Comparison of ENCODE assay signal across 8 cellular contexts in the genomic region with DNA sequence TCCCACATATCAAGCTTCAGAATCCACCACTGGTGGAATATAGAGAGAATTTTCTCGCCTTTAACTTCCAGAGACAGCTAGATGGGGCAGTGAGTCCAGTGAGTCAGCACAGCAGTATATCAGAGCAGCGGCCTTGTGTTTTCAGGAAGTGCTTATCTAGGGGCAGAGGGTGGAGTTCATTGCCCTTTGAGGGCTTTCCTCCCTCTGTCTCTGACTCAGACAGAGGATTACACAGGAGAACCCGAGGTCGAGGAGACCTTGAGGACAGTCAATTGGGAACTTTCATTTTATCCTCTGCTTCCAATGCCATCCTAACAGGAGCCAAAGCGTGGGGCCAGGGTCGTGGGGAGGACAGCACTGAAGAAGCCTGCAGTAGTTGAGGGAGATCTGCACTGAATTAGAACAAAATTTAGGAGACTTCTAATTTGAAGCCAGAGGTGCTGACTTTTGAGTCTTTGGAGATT.
DNase-seq lines count a peak whose midpoint lies in the region; ATAC-seq and TF ChIP-seq lines count a peak whose summit lies in the region.

No MANE protein-coding gene starts in this region.

- H3K27me3 Mint-ChIP-seq in activated T-helper 1 cell treated with anti-CD3 and anti-CD28 coated beads, Interleukin-12 subunit alpha, Interleukin-12 subunit beta, Interleukin-2, Interleukin-4 antibody, amounts not matched to agents 30 ng/mL and 10 ng/mL and 1 ng/mL, durations not matched to agents 14 hours and 24 hours and 36 hours (ENCODE audit: insufficient read depth) = peaks cover 6% of the 10 kb centered on the region

- H3K27ac Mint-ChIP-seq in activated T-helper 1 cell treated with anti-CD3 and anti-CD28 coated beads, Interleukin-12 subunit alpha, Interleukin-12 subunit beta, Interleukin-2, Interleukin-4 antibody, amounts not matched to agents 30 ng/mL and 10 ng/mL and 1 ng/mL, durations not matched to agents 14 hours and 24 hours and 36 hours = peak overlapping the region; percentile 73

- no peaks in the 10 kb centered on the region for H3K36me3 ChIP-seq in MM.1S (replicated peaks; ENCODE audit: insufficient read depth, low read length)

- H3K27me3 ChIP-seq in MM.1S (replicated peaks; ENCODE audit: insufficient read depth, low read length) (no peaks in the 10 kb centered on the region), dorsolateral prefrontal cortex (no peaks in the 10 kb centered on the region)

- peak overlapping the region; percentile 47 for H2AFZ ChIP-seq in MM.1S (ENCODE audit: low read length)

- no peaks in the 10 kb centered on the region for H3K36me3 Mint-ChIP-seq in activated T-helper 1 cell treated with anti-CD3 and anti-CD28 coated beads, Interleukin-12 subunit alpha, Interleukin-12 subunit beta, Interleukin-2, Interleukin-4 antibody, amounts not matched to agents 30 ng/mL and 10 ng/mL and 1 ng/mL, durations not matched to agents 14 hours and 24 hours and 36 hours (ENCODE audit: low read depth)

- H3K4me3 Mint-ChIP-seq in activated T-helper 1 cell treated with anti-CD3 and anti-CD28 coated beads, Interleukin-12 subunit alpha, Interleukin-12 subunit beta, Interleukin-2, Interleukin-4 antibody, amounts not matched to agents 30 ng/mL and 10 ng/mL and 1 ng/mL, durations not matched to agents 14 hours and 24 hours and 36 hours = peak overlapping the region; percentile 42

- DNase-seq in AG09309 (ENCODE audit: low read depth) (no peak), MM.1S (peak; percentile 29), left kidney (ENCODE audit: low read depth, low spot score) (peak; percentile 19), dorsolateral prefrontal cortex (no peak)
- DNase-seq in activated T-helper 1 cell treated with anti-CD3 and anti-CD28 coated beads, Interleukin-12 subunit alpha, Interleukin-12 subunit beta, Interleukin-2, Interleukin-4 antibody, amounts not matched to agents 30 ng/mL and 10 ng/mL and 1 ng/mL, durations not matched to agents 14 hours and 24 hours and 36 hours (ENCODE audit: low spot score) = peak; percentile 11

- H3K4me3 ChIP-seq in AG09309 (ENCODE audit: control insufficient read depth, low read depth, low read length) (no peak overlapping the region), MM.1S (ENCODE audit: low read length) (no peak overlapping the region), dorsolateral prefrontal cortex (no peak overlapping the region)

- H3K9ac ChIP-seq in MM.1S (ENCODE audit: low read length) = peak overlapping the region; percentile 14; the same call in 1 of the 2 replicates

- H3K79me2 ChIP-seq in MM.1S (ENCODE audit: low read length) = no peaks in the 10 kb centered on the region

- peak overlapping the region; percentile 50; the same call in 1 of the 2 replicates for H3K27ac ChIP-seq in MM.1S (ENCODE audit: low read length)
- no peak overlapping the region for H3K27ac ChIP-seq in dorsolateral prefrontal cortex

- peak overlapping the region; percentile 51 for H3K4me2 ChIP-seq in MM.1S (ENCODE audit: low read depth, low read length)

- H3K9me2 ChIP-seq in MM.1S (replicated peaks; ENCODE audit: insufficient read depth, low read length) = no peaks in the 10 kb centered on the region

- H3K4me1 Mint-ChIP-seq in activated T-helper 1 cell treated with anti-CD3 and anti-CD28 coated beads, Interleukin-12 subunit alpha, Interleukin-12 subunit beta, Interleukin-2, Interleukin-4 antibody, amounts not matched to agents 30 ng/mL and 10 ng/mL and 1 ng/mL, durations not matched to agents 14 hours and 24 hours and 36 hours (ENCODE audit: low read depth) = peaks cover 22% of the 10 kb centered on the region

- peaks cover 7% of the 10 kb centered on the region; the same call in 1 of the 2 replicates for H3F3A ChIP-seq in MM.1S (ENCODE audit: insufficient read depth, low read length)

- peaks cover 28% of the 10 kb centered on the region for H3K4me1 ChIP-seq in MM.1S (ENCODE audit: low read length)

- peak; percentile 4 for TF ChIP-seq CTCF in AG09309 (IDR thresholded peaks at IDR 0.05; ENCODE audit: control insufficient read depth, insufficient read depth, low read depth, low read length, missing control alignments)
- no peak for TF ChIP-seq CTCF in MM.1S (IDR thresholded peaks at IDR 0.05; ENCODE audit: low read length)
- TF ChIP-seq CTCF in dorsolateral prefrontal cortex (IDR thresholded peaks at IDR 0.05 in 54 of 56, conservative IDR thresholded peaks at IDR 0.05 in 2 of 56; ENCODE audit: low read depth in 1 of 56, partially characterized antibody in 56 of 56) = no peak

- peak; percentile 69 for ATAC-seq in GM21447 (IDR thresholded peaks at IDR 0.05; ENCODE audit: unreplicated experiment)
- ATAC-seq in GM18873 (IDR thresholded peaks at IDR 0.05; ENCODE audit: low FRiP score, unreplicated experiment) = no peak
- ATAC-seq in GM21367 (IDR thresholded peaks at IDR 0.05; ENCODE audit: unreplicated experiment) = no peak

- H3K9me3 Mint-ChIP-seq in activated T-helper 1 cell treated with anti-CD3 and anti-CD28 coated beads, Interleukin-12 subunit alpha, Interleukin-12 subunit beta, Interleukin-2, Interleukin-4 antibody, amounts not matched to agents 30 ng/mL and 10 ng/mL and 1 ng/mL, durations not matched to agents 14 hours and 24 hours and 36 hours = no peaks in the 10 kb centered on the region

- no peaks in the 10 kb centered on the region for H4K20me1 ChIP-seq in MM.1S (ENCODE audit: insufficient read depth, low read length)

- intact Hi-C loops in activated T-helper 1 cell treated with anti-CD3 and anti-CD28 coated beads, Interleukin-12 subunit alpha, Interleukin-12 subunit beta, Interleukin-2, Interleukin-4 antibody, amounts not matched to agents 30 ng/mL and 10 ng/mL and 1 ng/mL, durations not matched to agents 14 hours and 24 hours and 36 hours (cut with micrococcal nuclease) = loop anchor here (1.0 kb wide), 2 partner anchors 19 to 69 kb away; no protein-coding TSS in a partner anchor
- intact Hi-C loops in dorsolateral prefrontal cortex (cut with DNase I) = no loop called here

- no peaks in the 10 kb centered on the region for H3K9me3 ChIP-seq in MM.1S (replicated peaks; ENCODE audit: insufficient read depth, low read length)

Comparison
In these comparisons a context has a peak if more than half of its experiments do, and no peak if none do; other contexts are left out.
1. DNase-seq: peak in MM.1S (single experiment), activated T-helper 1 cell treated with anti-CD3 and anti-CD28 coated beads, Interleukin-12 subunit alpha, Interleukin-12 subunit beta, Interleukin-2, Interleukin-4 antibody, amounts not matched to agents 30 ng/mL and 10 ng/mL and 1 ng/mL, durations not matched to agents 14 hours and 24 hours and 36 hours (single experiment) and left kidney (single experiment); none in AG09309 (single experiment) and dorsolateral prefrontal cortex (0 of 10).